Comparison of ENCODE assay signal across 8 cellular contexts in genomic region chr1:150579955-150580642, GRCh38. TPM values are rescaled to one million over a fixed set of nuclear protein-coding genes. Genes with fewer than 3 reads are reported as not detected.
DNase-seq lines count a peak whose midpoint lies in the region; ATAC-seq and TF ChIP-seq lines count a peak whose summit lies in the region.

No MANE protein-coding gene starts in this region.

- peaks cover 39% of the 10 kb centered on the region for H3K36me3 ChIP-seq in CD4-positive, alpha-beta memory T cell (ENCODE audit: insufficient read depth, low read length)
- H3K36me3 ChIP-seq in KOPT-K1 (ENCODE audit: insufficient read depth, low read length) (peaks cover 38% of the 10 kb centered on the region), duodenal mucosa (ENCODE audit: control insufficient read depth in 1 of 2, insufficient read depth in 2 of 2, low read length in 2 of 2) (peaks cover 27 to 36% of the 10 kb centered on the region in 2 donors)

- no peaks in the 10 kb centered on the region for H3K27me3 ChIP-seq in CD4-positive, alpha-beta memory T cell (ENCODE audit: insufficient read depth, low read length)
- no peaks in the 10 kb centered on the region for H3K27me3 ChIP-seq in duodenal mucosa (ENCODE audit: control insufficient read depth in 1 of 2, insufficient read depth in 2 of 2, low read length in 2 of 2)

- no peaks in the 10 kb centered on the region for H3K9me3 ChIP-seq in CD4-positive, alpha-beta memory T cell (ENCODE audit: control insufficient read depth in 1 of 2, low read length in 2 of 2)
- H3K9me3 ChIP-seq in KOPT-K1 (ENCODE audit: insufficient read depth, low read length, poor library complexity, severe bottlenecking) (no peaks in the 10 kb centered on the region), duodenal mucosa (ENCODE audit: control insufficient read depth in 1 of 2, low read length in 2 of 2) (peaks cover 0 to 2% of the 10 kb centered on the region in 2 donors)

- H3K4me1 Mint-ChIP-seq in CD4-positive, alpha-beta memory T cell = peaks cover 14 to 49% (median 21%) of the 10 kb centered on the region in 4 donors
- H3K4me1 Mint-ChIP-seq in nephron progenitor cell = peaks cover 44% of the 10 kb centered on the region

- H3K27ac Mint-ChIP-seq in CD4-positive, alpha-beta memory T cell = peak overlapping the region; percentile 94 to 99 (median 96)
- H3K27ac Mint-ChIP-seq in nephron progenitor cell = peak overlapping the region; percentile 99

- no peak for ATAC-seq in GM18519 (IDR thresholded peaks at IDR 0.05; ENCODE audit: low FRiP score, unreplicated experiment)

- H3K4me3 ChIP-seq in CD4-positive, alpha-beta memory T cell (ENCODE audit: low read length in 2 of 2) = peak overlapping the region; percentile 61 to 96
- peak overlapping the region; percentile 69 to 73 for H3K4me3 ChIP-seq in duodenal mucosa (ENCODE audit: low read depth in 1 of 2, low read length in 2 of 2)

- POLR2A ChIA-PET in CD4-positive, alpha-beta memory T cell (lab: Charles Lee; ENCODE audit: partially characterized antibody) = interaction anchor here (0.5 to 18.6 kb wide), 26 partner anchors 9 to 693 kb away, joined by 3 to 1751 read pairs (median 6); partner anchors contain the start of genes ANP32E, CERS2, CTSS and ENSA

- intact Hi-C loops in CD4-positive, alpha-beta memory T cell (cut with micrococcal nuclease) = loop anchor here (1.0 kb wide), 5 partner anchors 17 to 117 kb away; partner anchors contain the start of genes ENSA and GOLPH3L

- H3K27me3 Mint-ChIP-seq in CD4-positive, alpha-beta memory T cell = no peaks in the 10 kb centered on the region
- no peaks in the 10 kb centered on the region for H3K27me3 Mint-ChIP-seq in nephron progenitor cell (ENCODE audit: low read depth, poor library complexity)

- CTCF ChIA-PET in CD4-positive, alpha-beta memory T cell (lab: Charles Lee; ENCODE audit: partially characterized antibody) = interaction anchor here (0.8 to 16.7 kb wide), 9 partner anchors 10 to 577 kb away, joined by 3 to 433 read pairs (median 3); partner anchors contain the start of genes ENSA and RPRD2

- H3K4me3 Mint-ChIP-seq in CD4-positive, alpha-beta memory T cell = peak overlapping the region; percentile 71 to 98 (median 82)
- peak overlapping the region; percentile 86 for H3K4me3 Mint-ChIP-seq in nephron progenitor cell

- H3K27ac ChIP-seq in CD4-positive, alpha-beta memory T cell (ENCODE audit: low read depth, low read length) = peak overlapping the region; percentile 97
- H3K27ac ChIP-seq in KOPT-K1 (ENCODE audit: low read depth, low read length, poor library complexity, severe bottlenecking) (peak overlapping the region; percentile 94), duodenal mucosa (ENCODE audit: low read depth, low read length) (peak overlapping the region; percentile 91)

- DNase-seq in CD4-positive, alpha-beta memory T cell = peak in 1 of 5 donors; percentile 40
- DNase-seq in nephron progenitor cell (no peak), NCI-H146 treated with DMSO at 0.1 percent for 48 hours (lab: John Stamatoyannopoulos, UW; ENCODE audit: unreplicated experiment) (no peak), dermis blood vessel endothelial cell (no peak)
- no peak for DNase-seq in activated CD4-positive, alpha-beta T cell treated with anti-CD3 and anti-CD28 coated beads for 1 hour

- H3K4me1 ChIP-seq in CD4-positive, alpha-beta memory T cell (ENCODE audit: insufficient read depth, low read length) = peaks cover 24% of the 10 kb centered on the region
- H3K4me1 ChIP-seq in duodenal mucosa (ENCODE audit: control insufficient read depth in 1 of 2, insufficient read depth in 2 of 2, low read length in 2 of 2) = peaks cover 14 to 21% of the 10 kb centered on the region in 2 donors

- no peak for TF ChIP-seq CTCF in nephron progenitor cell (IDR thresholded peaks at IDR 0.05)

- peaks cover 41 to 45% of the 10 kb centered on the region in 2 donors for H3K36me3 Mint-ChIP-seq in CD4-positive, alpha-beta memory T cell
- H3K36me3 Mint-ChIP-seq in nephron progenitor cell (ENCODE audit: low read depth) = peaks cover 47% of the 10 kb centered on the region

- H3K9ac ChIP-seq in duodenal mucosa (ENCODE audit: low read depth in 1 of 2, low read length in 2 of 2) = peak overlapping the region; percentile 78 to 79

- peaks cover 0 to 10% (median 3%) of the 10 kb centered on the region in 8 donors for H3K9me3 Mint-ChIP-seq in CD4-positive, alpha-beta memory T cell
- H3K9me3 Mint-ChIP-seq in nephron progenitor cell = no peaks in the 10 kb centered on the region

RNA-seq across cellular contexts. Expression of gene MCL1, which starts 0.7 kb away (rescaled TPM):
- 100 to 1,000 TPM; 314 to 331 TPM for total RNA-seq in CD4-positive, alpha-beta memory T cell
- polyA plus RNA-seq in CD4-positive, alpha-beta memory T cell = 100 to 1,000 TPM; 116 to 207 TPM
- 223 and 316 TPM in 2 replicates for total RNA-seq in dermis blood vessel endothelial cell

RNA-seq across cellular contexts. Expression of gene ADAMTSL4, which starts 30.9 kb away (rescaled TPM):
- total RNA-seq in CD4-positive, alpha-beta memory T cell = under 1 TPM; 0.23 to 0.33 TPM
- under 1 TPM in 1 of 2 donors, not detected in 1; 0.24 TPM for polyA plus RNA-seq in CD4-positive, alpha-beta memory T cell
- 0.17 and 0.60 TPM in 2 replicates for total RNA-seq in dermis blood vessel endothelial cell

RNA-seq across cellular contexts. Expression of gene ENSA, which starts 49.3 kb away (rescaled TPM):
- total RNA-seq in CD4-positive, alpha-beta memory T cell = 100 to 1,000 TPM in 1 of 2 experiments, 10 to 100 TPM in 1; 99.7 to 101 TPM
- 10 to 100 TPM; 52.4 to 55.2 TPM for polyA plus RNA-seq in CD4-positive, alpha-beta memory T cell
- total RNA-seq in dermis blood vessel endothelial cell = 200 and 229 TPM in 2 replicates
